ENCODE assay signal across 8 cellular contexts in the genomic region with DNA sequence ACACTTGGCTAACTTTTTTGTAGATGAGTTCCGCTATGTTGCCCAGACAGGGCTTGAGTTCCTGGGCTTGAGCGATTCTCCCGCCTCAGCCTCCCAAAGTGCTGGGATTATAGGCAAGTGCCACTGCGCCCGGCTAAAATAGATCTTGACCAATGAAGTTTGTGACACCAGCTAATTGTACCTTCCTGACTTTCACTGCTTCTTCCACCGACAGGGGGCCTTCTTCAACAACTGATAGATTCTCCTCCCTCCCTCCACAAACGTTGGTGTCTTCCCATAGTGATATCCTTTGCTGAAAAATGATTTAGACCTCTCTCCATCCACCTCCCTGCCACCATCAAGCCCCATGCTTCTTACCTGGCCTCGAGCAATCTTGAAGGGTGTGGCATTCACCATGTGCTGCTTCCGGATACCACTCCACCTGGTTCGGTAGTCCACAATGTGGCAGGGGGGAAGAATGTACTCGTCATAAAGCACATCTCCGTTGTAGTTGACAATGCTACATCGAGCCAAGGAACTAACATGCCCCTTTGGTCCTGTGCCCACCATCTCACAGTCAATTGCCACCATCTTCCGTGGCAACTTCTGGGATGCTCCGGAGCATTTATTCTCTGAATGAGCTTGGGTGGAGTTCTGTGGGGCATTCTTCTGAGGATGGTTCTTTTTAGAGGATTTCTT. TPM values are rescaled to one million over a fixed set of nuclear protein-coding genes. Genes with fewer than 3 reads are reported as not detected.
DNase-seq lines count a peak whose midpoint lies in the region; ATAC-seq and TF ChIP-seq lines count a peak whose summit lies in the region.

No MANE protein-coding gene starts in this region.

- H3K27me3 Mint-ChIP-seq in CD14-positive monocyte (ENCODE audit: low read depth in 3 of 3): peaks cover 0 to 2% (median 0%) of the 10 kb centered on the region in 3 donors

- H3K4me3 Mint-ChIP-seq in CD14-positive monocyte: peak overlapping the region in 1 of 2 donors; percentile 97

- H3K4me3 ChIP-seq in H7 (ENCODE audit: insufficient read depth, low read depth, low read length) (peak overlapping the region; percentile 27; the same call in 1 of the 2 replicates), foreskin fibroblast (ENCODE audit: low read depth in 1 of 2, low read length in 2 of 2) (peak overlapping the region; percentile 79 to 80), retinal pigment epithelial cell (ENCODE audit: low read length) (peak overlapping the region; percentile 98)

- H3K9me3 Mint-ChIP-seq in CD14-positive monocyte: no peaks in the 10 kb centered on the region

- intact Hi-C loops in CD14-positive monocyte (cut with micrococcal nuclease): loop anchor here in 1 of 2 donors (2.0 to 10.0 kb wide), 4 partner anchors 38 to 222 kb away; a partner anchor contains a TSS

- no peak for ATAC-seq in GM21390 (IDR thresholded peaks at IDR 0.05; ENCODE audit: unreplicated experiment)
- no peak for ATAC-seq in HG02759 (IDR thresholded peaks at IDR 0.05; ENCODE audit: unreplicated experiment)

- no peaks in the 10 kb centered on the region for H3K27me3 ChIP-seq in H7 (ENCODE audit: control insufficient read depth, insufficient read depth, low read length)

- H3K4me1 Mint-ChIP-seq in CD14-positive monocyte: peaks cover 18% of the 10 kb centered on the region

- TF ChIP-seq CTCF in CD14-positive monocyte (IDR thresholded peaks at IDR 0.05) (peak; percentile 64), foreskin fibroblast (IDR thresholded peaks at IDR 0.05; ENCODE audit: low read depth, low read length) (peak; percentile 56), retinal pigment epithelial cell (conservative IDR thresholded peaks at IDR 0.05; ENCODE audit: low read depth, low read length) (peak; percentile 73)

- DNase-seq in CD14-positive monocyte (ENCODE audit: low spot score) (no peak), H7 (peak; percentile 77), NCI-H82 (lab: John Stamatoyannopoulos, UW) (peak; percentile 92), foreskin fibroblast (peak; percentile 60 to 85), retinal pigment epithelial cell (ENCODE audit: low read depth) (no peak)
- peak; percentile 42 for DNase-seq in activated CD8-positive, alpha-beta memory T cell treated with anti-CD3 and anti-CD28 coated beads, Interleukin-2, amount 50 U/mL, for 4 hours

- peaks cover 9 to 28% of the 10 kb centered on the region in 2 donors for H3K36me3 Mint-ChIP-seq in CD14-positive monocyte

- H3K27ac Mint-ChIP-seq in CD14-positive monocyte: peak overlapping the region in 1 of 7 donors; percentile 98

- peaks cover 17% of the 10 kb centered on the region for H3K36me3 ChIP-seq in H7 (replicated peaks; ENCODE audit: control insufficient read depth, insufficient read depth, low read length)

RNA-seq across cellular contexts. Expression of a gene that starts 1.6 kb away (rescaled TPM):
- 1 to 10 TPM; 4.6 to 4.8 TPM for polyA plus RNA-seq in CD14-positive monocyte
- total RNA-seq in H7 (2014; rRNA removed; shearing (Covaris generic)): 25.7 and 33.1 TPM in 2 replicates

RNA-seq across cellular contexts. Expression of a gene that starts 1.9 kb away (rescaled TPM):
- polyA plus RNA-seq in CD14-positive monocyte: 10 to 100 TPM; 17.2 to 18.1 TPM
- total RNA-seq in H7 (2014; rRNA removed; shearing (Covaris generic)): 55.2 and 56.4 TPM in 2 replicates

RNA-seq across cellular contexts. Expression of a gene that starts 14.2 kb away (rescaled TPM):
- polyA plus RNA-seq in CD14-positive monocyte: 10 to 100 TPM; 38.4 to 47.0 TPM
- total RNA-seq in H7 (2014; rRNA removed; shearing (Covaris generic)): 92.1 and 105 TPM in 2 replicates

RNA-seq across cellular contexts. Expression of a gene that starts 21.3 kb away (rescaled TPM):
- under 1 TPM in 1 of 2 donors, not detected in 1; 0.23 TPM for polyA plus RNA-seq in CD14-positive monocyte
- 137 and 190 TPM in 2 replicates for total RNA-seq in H7 (2014; rRNA removed; shearing (Covaris generic))

RNA-seq across cellular contexts. Expression of a gene that starts 24.8 kb away (rescaled TPM):
- polyA plus RNA-seq in CD14-positive monocyte: 10 to 100 TPM; 23.9 to 49.9 TPM
- 408 and 515 TPM in 2 replicates for total RNA-seq in H7 (2014; rRNA removed; shearing (Covaris generic))

Comparison
In these comparisons a context has a peak if more than half of its experiments do, and no peak if none do; other contexts are left out.
1. DNase-seq: peak in H7 (single experiment), NCI-H82 (single experiment), activated CD8-positive, alpha-beta memory T cell treated with anti-CD3 and anti-CD28 coated beads, Interleukin-2, amount 50 U/mL, for 4 hours (single experiment) and foreskin fibroblast (2 of 2); none in CD14-positive monocyte (single experiment) and retinal pigment epithelial cell (single experiment).
2. H3K4me3 ChIP-seq: peak in every context shown above with its lines; median percentile 98 in retinal pigment epithelial cell; 80 in foreskin fibroblast; 27 in H7.
3. Peak in every context shown above with its lines, with median percentiles within 50 percentile points of each other: CTCF ChIP-seq.